Comparison of ENCODE assay signal across 32 cellular contexts in the genomic region with DNA sequence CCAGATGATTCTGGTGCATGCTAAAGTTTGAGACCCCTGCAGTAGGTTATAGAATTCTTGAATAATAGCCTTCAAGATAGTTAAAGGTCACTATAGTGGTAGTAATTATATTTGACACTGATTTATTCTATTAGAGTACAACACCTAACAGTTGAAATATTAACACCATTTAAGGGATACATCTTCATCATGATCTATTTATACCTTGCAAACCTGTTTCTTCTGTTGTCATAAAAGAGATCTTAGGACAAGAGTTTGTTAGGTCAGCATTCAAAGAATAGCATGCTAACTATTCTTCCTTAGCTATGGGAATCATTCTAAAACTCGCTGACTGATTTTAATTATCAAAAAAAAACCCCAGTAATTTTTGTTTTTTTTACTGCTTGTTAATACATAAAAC.
"Had no signal": no experiment of that assay in that cellular context is flagged by ENCODE, and none has a peak within 500 bp of the region (broad histone marks: within the 10 kb centered on the region; RNA-seq: fewer than 3 reads in every experiment).

No MANE protein-coding gene starts in this region.

- H3K9me3 ChIP-seq: body of pancreas, esophagus squamous epithelium, heart left ventricle had no signal

- H3K27ac Mint-ChIP-seq: activated B cell treated with CpG ODN at 0.5 μM for 24 hours; activated CD8-positive, alpha-beta T cell treated with anti-CD3 and anti-CD28 coated beads for 36 hours; activated naive CD4-positive, alpha-beta T cell treated with anti-CD3 and anti-CD28 coated beads, Interleukin-2, amount 50 U/mL, for 24 hours; activated naive CD8-positive, alpha-beta T cell treated with anti-CD3 and anti-CD28 coated beads, Interleukin-2, amount 10 ng/mL, durations not matched to agents 7 days and 5 days; activated T-helper 17 cell treated with anti-CD3 and anti-CD28 coated beads, Interleukin-2, amount 50 U/mL, for 72 hours; T-helper 1 cell treated with Interleukin-12 subunit alpha and Interleukin-12 subunit beta and Interleukin-4 antibody, amounts not matched to agents 30 μg/mL and 1 μg/mL, for 36 hours had no signal

- H3K27me3 ChIP-seq: body of pancreas, cardiac muscle cell, esophagus squamous epithelium, heart left ventricle had no signal

- H3K4me3 ChIP-seq: body of pancreas, cardiac muscle cell, esophagus squamous epithelium, heart left ventricle had no signal

- H3K4me3 Mint-ChIP-seq: activated B cell treated with CpG ODN at 0.5 μM for 24 hours; activated CD8-positive, alpha-beta T cell treated with anti-CD3 and anti-CD28 coated beads for 36 hours; activated naive CD4-positive, alpha-beta T cell treated with anti-CD3 and anti-CD28 coated beads, Interleukin-2, amount 50 U/mL, for 24 hours; activated naive CD8-positive, alpha-beta T cell treated with anti-CD3 and anti-CD28 coated beads, Interleukin-2, amount 10 ng/mL, durations not matched to agents 7 days and 5 days; activated T-cell treated with anti-CD3 and anti-CD28 coated beads, Interleukin-2, amount 50 U/mL, for 4 hours; activated T-helper 17 cell treated with anti-CD3 and anti-CD28 coated beads, Interleukin-2, amount 50 U/mL, for 72 hours; effector memory CD8-positive, alpha-beta T cell; T-cell; T-helper 1 cell treated with Interleukin-12 subunit alpha and Interleukin-12 subunit beta and Interleukin-4 antibody, amounts not matched to agents 30 μg/mL and 1 μg/mL, for 36 hours had no signal

- H3K27ac ChIP-seq: body of pancreas, cardiac muscle cell, esophagus squamous epithelium, heart left ventricle, WERI-Rb-1 had no signal

- ATAC-seq: activated CD4-positive, CD25-positive, alpha-beta regulatory T cell treated with anti-CD3 and anti-CD28 coated beads, Interleukin-2, amount 50 U/mL, for 24 hours; activated CD8-positive, alpha-beta T cell treated with anti-CD3 and anti-CD28 coated beads for 36 hours; activated T-cell treated with anti-CD3 and anti-CD28 coated beads, Interleukin-2, amount 50 U/mL, for 4 hours; activated T-helper 17 cell treated with anti-CD3 and anti-CD28 coated beads, Interleukin-2, amount 50 U/mL, for 72 hours; body of pancreas; effector memory CD8-positive, alpha-beta T cell; heart left ventricle; T-cell had no signal

- H3K9me3 Mint-ChIP-seq: activated B cell treated with CpG ODN at 0.5 μM for 24 hours; activated CD8-positive, alpha-beta T cell treated with anti-CD3 and anti-CD28 coated beads for 36 hours; activated naive CD4-positive, alpha-beta T cell treated with anti-CD3 and anti-CD28 coated beads, Interleukin-2, amount 50 U/mL, for 24 hours; activated naive CD8-positive, alpha-beta T cell treated with anti-CD3 and anti-CD28 coated beads, Interleukin-2, amount 10 ng/mL, durations not matched to agents 7 days and 5 days; activated T-cell treated with anti-CD3 and anti-CD28 coated beads, Interleukin-2, amount 50 U/mL, for 4 hours; activated T-helper 17 cell treated with anti-CD3 and anti-CD28 coated beads, Interleukin-2, amount 50 U/mL, for 72 hours; effector memory CD8-positive, alpha-beta T cell; T-cell; T-helper 1 cell treated with Interleukin-12 subunit alpha and Interleukin-12 subunit beta and Interleukin-4 antibody, amounts not matched to agents 30 μg/mL and 1 μg/mL, for 36 hours had no signal

- H3K27me3 Mint-ChIP-seq: activated B cell treated with CpG ODN at 0.5 μM for 24 hours; activated CD8-positive, alpha-beta T cell treated with anti-CD3 and anti-CD28 coated beads for 36 hours; activated naive CD4-positive, alpha-beta T cell treated with anti-CD3 and anti-CD28 coated beads, Interleukin-2, amount 50 U/mL, for 24 hours; activated naive CD8-positive, alpha-beta T cell treated with anti-CD3 and anti-CD28 coated beads, Interleukin-2, amount 10 ng/mL, durations not matched to agents 7 days and 5 days; activated T-helper 17 cell treated with anti-CD3 and anti-CD28 coated beads, Interleukin-2, amount 50 U/mL, for 72 hours; effector memory CD8-positive, alpha-beta T cell; T-cell had no signal

- DNase-seq: activated B cell treated with CpG ODN at 0.5 μM for 24 hours; activated CD4-positive, alpha-beta T cell treated with anti-CD3 and anti-CD28 coated beads for 48 hours; activated CD4-positive, alpha-beta T cell treated with anti-CD3 and anti-CD28 coated beads, Interleukin-2, amount 50 U/mL, for 1 hour; activated CD4-positive, alpha-beta T cell treated with anti-CD3 and anti-CD28 coated beads, Interleukin-2, amount 50 U/mL, for 48 hours; activated CD8-positive, alpha-beta memory T cell treated with anti-CD3 and anti-CD28 coated beads for 24 hours; activated CD8-positive, alpha-beta T cell treated with anti-CD3 and anti-CD28 coated beads for 36 hours; activated effector memory CD4-positive, alpha-beta T cell treated with Interleukin-2 at 50 U/mL for 16 hours; activated gamma-delta T cell treated with Interleukin-2 at 50 U/mL for 16 hours; activated naive CD4-positive, alpha-beta T cell treated with Interleukin-2 at 50 U/mL for 16 hours; activated naive CD8-positive, alpha-beta T cell treated with anti-CD3 and anti-CD28 coated beads, Interleukin-2, amount 10 ng/mL, durations not matched to agents 7 days and 5 days; activated T-cell treated with anti-CD3 and anti-CD28 coated beads, Interleukin-2, amount 50 U/mL, for 4 hours; body of pancreas; central memory CD4-positive, alpha-beta T cell; cerebellar nuclear complex; cortex of kidney; dermis blood vessel endothelial cell; effector CD4-positive, alpha-beta T cell; effector memory CD8-positive, alpha-beta T cell; erythroblast; esophagus squamous epithelium; foreskin melanocyte; glutamatergic neuron; heart left ventricle; SW 1271; T-cell; T-helper 9 cell; WERI-Rb-1 had no signal
